In genomic region chr13:106530209-106530906, GRCh38 we compare ENCODE assay signal across 13 cellular contexts. TPM values are rescaled to one million over a fixed set of nuclear protein-coding genes. Genes with fewer than 3 reads are reported as not detected.
DNase-seq lines count a peak whose midpoint lies in the region; ATAC-seq, FAIRE-seq and TF ChIP-seq lines count a peak whose summit lies in the region.
"Had no signal": no experiment of that assay in that cellular context is flagged by ENCODE, and none has a peak within 500 bp of the region (broad histone marks: within the 10 kb centered on the region; RNA-seq: fewer than 3 reads in every experiment).

No MANE protein-coding gene starts in this region.

- no peak for FAIRE-seq in endothelial cell of umbilical vein (lab: Jason Lieb, UNC)

- POLR2A ChIA-PET in endothelial cell of umbilical vein (lab: Charles Lee), result no interaction called here

- H3K27ac ChIP-seq in right cardiac atrium (ENCODE audit: low read length) (no peak overlapping the region), endothelial cell of umbilical vein (ENCODE audit: insufficient read depth, low read depth, low read length) (no peak overlapping the region), uterus (peak overlapping the region in 1 of 2 donors; percentile 2)
- H3K27ac ChIP-seq: cardiac muscle cell, testis had no signal

- 72% methylated on average over 11 of the region's 11 CpGs for WGBS in right cardiac atrium

- BruUV-seq in endothelial cell of umbilical vein (replicated peaks; lab: Mats Ljungman, UMichigan), result no TSS peak

- no peak for DNase-seq in right cardiac atrium
- DNase-seq in Right ventricle myocardium inferior (ENCODE audit: missing footprints), result no peak
- peak; percentile 61 for DNase-seq in endothelial cell of umbilical vein (ENCODE audit: low read depth, low spot score)
- no peak for DNase-seq in DMS153 treated with DMSO at 0.1 percent for 48 hours (lab: John Stamatoyannopoulos, UW; ENCODE audit: unreplicated experiment)
- DNase-seq in uterus, result no peak
- no peak for DNase-seq in middle frontal gyrus (ENCODE audit: extremely low spot score, low spot score)
- DNase-seq: activated T-cell treated with anti-CD3 and anti-CD28 coated beads for 4 hours; naive thymus-derived CD4-positive, alpha-beta T cell; stimulated activated CD4-positive, alpha-beta T cell treated with anti-CD3 and anti-CD28 coated beads, Interleukin-4, amount 100 ng/mL, for 4 hours; testis had no signal

- peak overlapping the region; percentile 70 for H3K4me2 ChIP-seq in endothelial cell of umbilical vein (ENCODE audit: insufficient read depth, low read length)

- H3K27me3 ChIP-seq in right cardiac atrium (ENCODE audit: control insufficient read depth, insufficient read depth) (no peaks in the 10 kb centered on the region), endothelial cell of umbilical vein (ENCODE audit: control insufficient read depth in 2 of 2, insufficient read depth in 2 of 2, low read length in 2 of 2) (no peaks in the 10 kb centered on the region), mucosa of stomach (ENCODE audit: control insufficient read depth, insufficient read depth, low read length) (no peaks in the 10 kb centered on the region), uterus (no peaks in the 10 kb centered on the region)
- H3K27me3 ChIP-seq: cardiac muscle cell, testis had no signal

- TF ChIP-seq POLR2A in endothelial cell of umbilical vein (IDR thresholded peaks at IDR 0.05; ENCODE audit: low read depth, low read length), result no peak
- TF ChIP-seq POLR2A in uterus (IDR thresholded peaks at IDR 0.05), result no peak

- CTCF ChIA-PET in endothelial cell of umbilical vein (lab: Charles Lee), result interaction anchor here (0.7 to 5.1 kb wide), 7 partner anchors 55 to 1959 kb away, joined by 3 to 36 read pairs (median 4); no protein-coding TSS in a partner anchor

- H3K9me3 ChIP-seq in right cardiac atrium (ENCODE audit: control insufficient read depth, low read length) (no peaks in the 10 kb centered on the region), endothelial cell of umbilical vein (replicated peaks; ENCODE audit: control insufficient read depth, insufficient read depth, low read length) (no peaks in the 10 kb centered on the region), mucosa of stomach (ENCODE audit: control insufficient read depth, low read length) (no peaks in the 10 kb centered on the region), uterus (no peaks in the 10 kb centered on the region)
- H3K9me3 ChIP-seq: testis had no signal

- ATAC-seq in right cardiac atrium (no peak), Right ventricle myocardium inferior (no peak), HG02763 (IDR thresholded peaks at IDR 0.05; ENCODE audit: unreplicated experiment) (no peak)
- ATAC-seq: naive thymus-derived CD4-positive, alpha-beta T cell had no signal

- H3K4me3 ChIP-seq in right cardiac atrium (ENCODE audit: low read length) (peak overlapping the region; percentile 88), endothelial cell of umbilical vein (replicated peaks in 1 of 3; ENCODE audit: insufficient read depth in 1 of 3, low read depth in 1 of 3, low read length in 3 of 3) (peak overlapping the region in 2 of 3 experiments; percentile 75 to 95), mucosa of stomach (ENCODE audit: low read length) (no peak overlapping the region), uterus (no peak overlapping the region)
- H3K4me3 ChIP-seq: cardiac muscle cell, testis had no signal

- dilution Hi-C loops in endothelial cell of umbilical vein (cut with MboI; ENCODE audit: extremely low pct_ligation_motif_present, low sequenced_read_pairs), result no loop called here

- H3K4me1 ChIP-seq in right cardiac atrium (ENCODE audit: control insufficient read depth, insufficient read depth, low read length) (peaks cover 2% of the 10 kb centered on the region), endothelial cell of umbilical vein (ENCODE audit: control insufficient read depth, extremely low read depth, insufficient read depth, low read length) (peaks cover 21% of the 10 kb centered on the region), mucosa of stomach (ENCODE audit: control insufficient read depth, insufficient read depth, low read length) (peaks cover 53% of the 10 kb centered on the region), uterus (peaks cover 0 to 8% of the 10 kb centered on the region in 2 donors)

- H3K79me2 ChIP-seq in endothelial cell of umbilical vein (ENCODE audit: control insufficient read depth, insufficient read depth, low read length), result peaks cover 69% of the 10 kb centered on the region

- H2AFZ ChIP-seq in endothelial cell of umbilical vein (ENCODE audit: low read depth, low read length), result peak overlapping the region; percentile 69

- H3K9ac ChIP-seq in endothelial cell of umbilical vein (replicated peaks; ENCODE audit: extremely low read depth, insufficient read depth, low read length), result peak overlapping the region; percentile 93
- peak overlapping the region; percentile 48 for H3K9ac ChIP-seq in mucosa of stomach (ENCODE audit: low read length)

- H3K36me3 ChIP-seq in endothelial cell of umbilical vein (ENCODE audit: control insufficient read depth in 2 of 2, extremely low read depth in 1 of 2, insufficient read depth in 2 of 2, low read length in 2 of 2) (peaks cover 0 to 3% of the 10 kb centered on the region in 2 experiments), mucosa of stomach (ENCODE audit: control insufficient read depth, insufficient read depth, low read length) (no peaks in the 10 kb centered on the region), uterus (no peaks in the 10 kb centered on the region)
- H3K36me3 ChIP-seq: cardiac muscle cell had no signal

- TF ChIP-seq CTCF in endothelial cell of umbilical vein (IDR thresholded peaks at IDR 0.05; ENCODE audit: extremely low read depth in 1 of 2, insufficient read depth in 1 of 2, low read depth in 1 of 2, low read length in 2 of 2) (no peak), uterus (IDR thresholded peaks at IDR 0.05) (no peak)

- H4K20me1 ChIP-seq in endothelial cell of umbilical vein (replicated peaks; ENCODE audit: control insufficient read depth, extremely low read depth, insufficient read depth, low read length), result peaks cover 2% of the 10 kb centered on the region

- H3K9me1 ChIP-seq in endothelial cell of umbilical vein (replicated peaks; ENCODE audit: control insufficient read depth, extremely low read depth, insufficient read depth, low read length), result no peaks in the 10 kb centered on the region

- intact Hi-C loops in right cardiac atrium (cut with DNase I), result loop anchor here in 2 of 4 donors (10.0 kb wide), 2 partner anchors 594 to 1956 kb away; no protein-coding TSS in a partner anchor
- intact Hi-C loops in Right ventricle myocardium inferior (cut with DNase I), result loop anchor here (5.0 to 10.0 kb wide), 4 partner anchors 38 to 1746 kb away; no protein-coding TSS in a partner anchor
- intact Hi-C loops in endothelial cell of umbilical vein (cut with micrococcal nuclease), result loop anchor here (5.0 to 10.0 kb wide), 6 partner anchors 613 to 1546 kb away; no protein-coding TSS in a partner anchor
- intact Hi-C loops in uterus (cut with DNase I; ENCODE audit: low total_unique reads), result no loop called here

TF ChIP-seq in endothelial cell of umbilical vein, 7 proteins besides CTCF, POLR2A, EP300 and RAD21:
- no peak for TF ChIP-seq JUN (IDR thresholded peaks at IDR 0.05; ENCODE audit: borderline replicate concordance, insufficient read depth, insufficient read length, low read depth)
- peak; percentile 17 for TF ChIP-seq GATA2 (IDR thresholded peaks at IDR 0.05; ENCODE audit: insufficient read depth, insufficient read length, low read depth, low read length)
- TF ChIP-seq FOS (IDR thresholded peaks at IDR 0.05; ENCODE audit: borderline replicate concordance, insufficient read depth, low read length), result peak; percentile 27
- TF ChIP-seq EZH2 (IDR thresholded peaks at IDR 0.05; ENCODE audit: borderline replicate concordance, low read depth, low read length, severe bottlenecking), result no peak
- no peak for TF ChIP-seq MAX (IDR thresholded peaks at IDR 0.05; ENCODE audit: insufficient read depth, insufficient read length)

RNA-seq across cellular contexts. Expression of gene EFNB2, which starts 5.1 kb away (rescaled TPM):
- total RNA-seq in right cardiac atrium, result 10 to 100 TPM in 3 of 4 donors, 1 to 10 TPM in 1; 9.6 to 19.4 (median 14.6) TPM
- 10.7 TPM for polyA plus RNA-seq in right cardiac atrium
- 9.6 TPM for total RNA-seq in Right ventricle myocardium inferior
- 69.5 and 80.3 TPM in 2 replicates for total RNA-seq in endothelial cell of umbilical vein
- 42.0 and 50.4 TPM in 2 replicates for polyA plus RNA-seq in endothelial cell of umbilical vein
- 46.0 and 47.8 TPM in 2 replicates for polyA plus RNA-seq in endothelial cell of umbilical vein (2011; cell fraction: cytosol; rRNA removed)
- polyA plus RNA-seq in endothelial cell of umbilical vein (2011; cell fraction: nucleus; rRNA removed), result 125 and 151 TPM in 2 replicates
- 26.2 and 34.6 TPM in 2 replicates for polyA plus RNA-seq in endothelial cell of umbilical vein (2012)
- polyA minus RNA-seq in endothelial cell of umbilical vein, result 97.3 and 109 TPM in 2 replicates
- 0.51 TPM for polyA minus RNA-seq in endothelial cell of umbilical vein (2011; cell fraction: cytosol; rRNA and poly(A)+ RNA removed)
- 147 and 153 TPM in 2 replicates for polyA minus RNA-seq in endothelial cell of umbilical vein (2011; cell fraction: nucleus; rRNA and poly(A)+ RNA removed)
- total RNA-seq in uterus, result 10 to 100 TPM in 3 of 4 donors, 1 to 10 TPM in 1; 8.8 to 65.3 (median 22.7) TPM

RNA-seq across cellular contexts. Expression of gene ARGLU1, which starts 37.6 kb away (rescaled TPM):
- 10 to 100 TPM; 44.2 to 63.0 (median 47.3) TPM for total RNA-seq in right cardiac atrium
- polyA plus RNA-seq in right cardiac atrium, result 49.9 TPM
- total RNA-seq in Right ventricle myocardium inferior, result 26.0 TPM
- total RNA-seq in endothelial cell of umbilical vein, result 95.7 and 111 TPM in 2 replicates
- polyA plus RNA-seq in endothelial cell of umbilical vein, result 41.8 and 44.4 TPM in 2 replicates
- 20.6 and 30.6 TPM in 2 replicates for polyA plus RNA-seq in endothelial cell of umbilical vein (2011; cell fraction: cytosol; rRNA removed)
- 361 and 575 TPM in 2 replicates for polyA plus RNA-seq in endothelial cell of umbilical vein (2011; cell fraction: nucleus; rRNA removed)
- 61.3 and 103 TPM in 2 replicates for polyA plus RNA-seq in endothelial cell of umbilical vein (2012)
- 30.9 and 31.1 TPM in 2 replicates for polyA minus RNA-seq in endothelial cell of umbilical vein
- polyA minus RNA-seq in endothelial cell of umbilical vein (2011; cell fraction: cytosol; rRNA and poly(A)+ RNA removed), result 8.6 TPM
- 98.8 and 136 TPM in 2 replicates for polyA minus RNA-seq in endothelial cell of umbilical vein (2011; cell fraction: nucleus; rRNA and poly(A)+ RNA removed)
- total RNA-seq in uterus, result 100 to 1,000 TPM in 3 of 4 donors, 10 to 100 TPM in 1; 91.5 to 162 (median 135) TPM

Comparison
In these comparisons a context has a peak if more than half of its experiments do, and no peak if none do; other contexts are left out.
1. H3K4me3 ChIP-seq: peak in right cardiac atrium (single experiment) and endothelial cell of umbilical vein (2 of 3); none in mucosa of stomach (single experiment) and uterus (0 of 2).